In the genomic region with DNA sequence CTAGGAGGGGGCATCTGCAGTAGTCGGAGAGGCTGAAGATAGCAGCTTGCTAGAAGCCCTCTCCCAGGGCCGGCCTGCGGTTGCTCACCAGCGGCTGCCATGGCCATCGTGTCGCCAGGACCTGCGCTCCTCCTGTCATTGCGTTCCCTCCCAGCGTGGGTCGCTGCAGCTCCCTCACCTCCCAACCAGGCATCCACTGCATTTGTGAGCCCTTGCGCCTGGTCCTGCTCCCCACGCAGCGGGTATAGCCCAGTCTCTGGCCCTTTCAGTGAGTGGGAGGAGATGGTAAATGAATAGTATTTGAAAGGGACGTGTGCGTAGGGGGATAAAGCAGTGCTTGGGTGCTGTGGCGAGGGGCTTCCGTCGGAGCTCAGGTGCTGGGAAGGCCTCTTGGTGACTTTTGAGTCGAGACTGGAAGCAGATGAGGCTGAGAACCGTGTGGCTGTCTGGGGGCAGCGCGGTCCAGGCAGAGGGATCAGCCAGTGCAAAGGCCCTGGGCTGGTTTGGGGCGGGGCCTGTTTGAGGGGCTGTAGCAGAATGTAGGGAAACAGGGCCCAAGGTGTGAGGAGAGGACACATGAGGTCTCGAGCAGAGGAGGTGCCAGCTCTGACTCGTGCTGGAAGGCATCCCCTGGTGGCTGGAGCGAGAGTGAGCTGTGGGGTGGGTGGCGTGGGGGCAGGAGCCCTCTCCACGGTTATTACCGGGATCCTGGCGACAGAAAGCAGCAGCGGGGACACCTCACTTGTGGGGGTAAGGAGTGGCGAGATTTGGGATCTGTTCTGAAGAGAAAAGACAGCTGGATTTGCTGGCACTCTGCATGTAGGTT, we compare ENCODE assay signal across 16 cellular contexts. TPM values are rescaled to one million over a fixed set of nuclear protein-coding genes. Genes with fewer than 3 reads are reported as not detected.
DNase-seq lines count a peak whose midpoint lies in the region; ATAC-seq, FAIRE-seq and TF ChIP-seq lines count a peak whose summit lies in the region.
"Had no signal": no experiment of that assay in that cellular context is flagged by ENCODE, and none has a peak within 500 bp of the region (broad histone marks: within the 10 kb centered on the region; RNA-seq: fewer than 3 reads in every experiment).

No MANE protein-coding gene starts in this region.

- no peak overlapping the region for H2BK5ac ChIP-seq in mesenchymal stem cell (ENCODE audit: low read depth, low read length, poor library complexity, severe bottlenecking)

- H3K4me3 ChIP-seq in HEK293 (ENCODE audit: low read depth, low read length) (no peak overlapping the region), K562 (no peak overlapping the region), mesenchymal stem cell (ENCODE audit: insufficient read depth in 1 of 2, low read depth in 1 of 2, low read length in 2 of 2) (no peak overlapping the region), tibial artery (no peak overlapping the region), OCI-LY7 (ENCODE audit: low read depth, low read length, poor library complexity, severe bottlenecking) (no peak overlapping the region)
- H3K4me3 ChIP-seq: left lung had no signal

- TF ChIP-seq POLR2A in K562 (conservative IDR thresholded peaks at IDR 0.05): no peak

- H4K20me1 ChIP-seq in K562 (replicated peaks; ENCODE audit: control insufficient read depth, insufficient read depth, low read length): peaks cover 8% of the 10 kb centered on the region
- no peaks in the 10 kb centered on the region for H4K20me1 ChIP-seq in OCI-LY7 (ENCODE audit: insufficient read depth, low read length)

- CTCF ChIA-PET in HEK293 (lab: Yijun Ruan, JAX) (no interaction called here), K562 (lab: Yijun Ruan, JAX; ENCODE audit: low intra/inter-chr PET ratio) (no interaction called here), OCI-LY7 (lab: Charles Lee; ENCODE audit: unreplicated experiment) (no interaction called here)

- H3K36me3 ChIP-seq in HEK293 (ENCODE audit: control insufficient read depth in 2 of 2, insufficient read depth in 1 of 2, low read length in 2 of 2) (peaks cover 0 to 34% of the 10 kb centered on the region in 2 experiments; a peak in 1 of 3 replicates), K562 (ENCODE audit: control insufficient read depth, insufficient read depth, low read length) (peaks cover 41% of the 10 kb centered on the region; the same call in 2 of the 3 replicates), mesenchymal stem cell (ENCODE audit: control insufficient read depth in 1 of 2, insufficient read depth in 2 of 2, low read depth in 1 of 2, low read length in 2 of 2) (peaks cover 0 to 33% of the 10 kb centered on the region in 2 experiments), tibial artery (peaks cover 0 to 10% (median 0%) of the 10 kb centered on the region in 3 donors), OCI-LY7 (ENCODE audit: insufficient read depth, low read length) (no peaks in the 10 kb centered on the region)
- H3K36me3 ChIP-seq: left lung had no signal

- no TSS peak for BruUV-seq in K562 (replicated peaks; lab: Mats Ljungman, UMichigan)
- no TSS peak for BruUV-seq in OCI-LY7 (replicated peaks; lab: Mats Ljungman, UMichigan)

- H3K4me2 ChIP-seq in K562 (ENCODE audit: insufficient read depth, low read length) (no peak overlapping the region), mesenchymal stem cell (ENCODE audit: low read length, poor library complexity, severe bottlenecking) (no peak overlapping the region), OCI-LY7 (ENCODE audit: low read length) (no peak overlapping the region)

- no peak for TF ChIP-seq EP300 in K562 (IDR thresholded peaks at IDR 0.05; ENCODE audit: low read length)

- H2BK12ac ChIP-seq in mesenchymal stem cell (ENCODE audit: low read length in 2 of 2): no peak overlapping the region

- H3K9me3 ChIP-seq in HEK293 (ENCODE audit: control insufficient read depth, insufficient read depth, low read depth, low read length) (no peaks in the 10 kb centered on the region), K562 (replicated peaks; ENCODE audit: control insufficient read depth, insufficient read depth, low read depth, low read length) (no peaks in the 10 kb centered on the region), mesenchymal stem cell (ENCODE audit: control insufficient read depth, low read length) (no peaks in the 10 kb centered on the region), tibial artery (no peaks in the 10 kb centered on the region), OCI-LY7 (ENCODE audit: low read length) (no peaks in the 10 kb centered on the region)
- H3K9me3 ChIP-seq: left lung had no signal

- in situ Hi-C loops in K562 (cut with MboI): no loop called here

- no peak overlapping the region for H3K18ac ChIP-seq in mesenchymal stem cell (ENCODE audit: low read depth in 1 of 2, low read length in 2 of 2)

- no peak for DNase-seq in K562 (ENCODE audit: extremely low read depth in 1 of 4, low spot score in 3 of 4)
- no peak for DNase-seq in mesenchymal stem cell
- no peak for DNase-seq in tibial artery
- no peak for DNase-seq in OCI-LY7 (ENCODE audit: low spot score)
- no peak for DNase-seq in NCI-H2227 treated with DMSO at 0.1 percent for 48 hours (lab: John Stamatoyannopoulos, UW)
- DNase-seq: activated CD4-positive, alpha-beta T cell treated with anti-CD3 and anti-CD28 coated beads, Interleukin-2, amount 50 U/mL, for 48 hours; activated T-cell treated with anti-CD3 and anti-CD28 coated beads for 4 hours; cortex of kidney; left lung; MM.1S; NCI-H187; T-helper 1 cell had no signal

- H3K27ac ChIP-seq in HEK293 (ENCODE audit: extremely low read depth, low read depth, low read length): no peak overlapping the region
- no peak overlapping the region for H3K27ac ChIP-seq in K562 (ENCODE audit: extremely low read depth, low read depth, low read length)
- H3K27ac ChIP-seq in mesenchymal stem cell (ENCODE audit: low read length, poor library complexity, severe bottlenecking): no peak overlapping the region
- peak overlapping the region; percentile 85 to 98 for H3K27ac ChIP-seq in tibial artery
- no peak overlapping the region for H3K27ac ChIP-seq in OCI-LY7 (ENCODE audit: low read depth, low read length, poor library complexity, severe bottlenecking)
- H3K27ac ChIP-seq: left lung had no signal

- peaks cover 7% of the 10 kb centered on the region for H3K9me1 ChIP-seq in K562 (ENCODE audit: control insufficient read depth, insufficient read depth, low read length)

- POLR2A ChIA-PET in HEK293 (lab: Yijun Ruan, JAX) (interaction anchor here (0.6 kb wide), 1 partner anchor 30 kb away, joined by 3 read pairs; no protein-coding TSS in a partner anchor), K562 (lab: Yijun Ruan, JAX) (no interaction called here), OCI-LY7 (lab: Charles Lee) (no interaction called here)

- no peak overlapping the region for H2BK15ac ChIP-seq in mesenchymal stem cell (ENCODE audit: low read depth, poor library complexity, severe bottlenecking)

- peak overlapping the region in 1 of 2 experiments; percentile 35; a peak in 1 of 4 replicates for H3K9ac ChIP-seq in K562 (ENCODE audit: insufficient read depth in 1 of 2, low read depth in 2 of 2, low read length in 2 of 2)
- no peak overlapping the region for H3K9ac ChIP-seq in mesenchymal stem cell (ENCODE audit: low read length)

- H3K9me2 ChIP-seq in OCI-LY7 (ENCODE audit: insufficient read depth, low read length): no peaks in the 10 kb centered on the region

- 91% methylated on average over 32 of the region's 32 CpGs for WGBS in K562 (ENCODE audit: insufficient coverage, low coverage, missing lambda C conversion rate)
- 90% methylated on average over 32 of the region's 32 CpGs for whole genome bisulfite sequencing in mesenchymal stem cell

- ATAC-seq in K562 (no peak), HG03175 (IDR thresholded peaks at IDR 0.05; ENCODE audit: unreplicated experiment) (no peak)
- ATAC-seq: left lung had no signal

- peak overlapping the region; percentile 32 for H4K91ac ChIP-seq in mesenchymal stem cell (ENCODE audit: low read length)

- no peak for TF ChIP-seq RAD21 in K562 (CRISPR knock-in tag; conservative IDR thresholded peaks at IDR 0.05 in 1 of 2, IDR thresholded peaks at IDR 0.05 in 1 of 2)

- H3K4me1 ChIP-seq in HEK293 (ENCODE audit: control insufficient read depth, insufficient read depth, low read length) (no peaks in the 10 kb centered on the region), K562 (replicated peaks in 1 of 2; ENCODE audit: control insufficient read depth in 2 of 2, insufficient read depth in 2 of 2, low read length in 2 of 2) (peaks cover 8 to 35% of the 10 kb centered on the region in 2 experiments; a peak in 4 of 5 replicates), mesenchymal stem cell (ENCODE audit: control insufficient read depth, insufficient read depth, low read depth, low read length) (peaks cover 46% of the 10 kb centered on the region), tibial artery (peaks cover 15 to 96% (median 86%) of the 10 kb centered on the region in 4 donors), OCI-LY7 (ENCODE audit: insufficient read depth, low read length, poor library complexity, severe bottlenecking) (no peaks in the 10 kb centered on the region)

- intact Hi-C loops in K562 (cut with micrococcal nuclease) (no loop called here), tibial artery (cut with DNase I; ENCODE audit: low total_unique reads) (no loop called here), OCI-LY7 (cut with micrococcal nuclease; ENCODE audit: unreplicated experiment) (no loop called here)

- no peak overlapping the region for H3K23ac ChIP-seq in mesenchymal stem cell (ENCODE audit: low read length in 2 of 2)

- H3K79me2 ChIP-seq in K562 (ENCODE audit: control insufficient read depth, insufficient read depth, low read length) (peaks cover 12% of the 10 kb centered on the region), OCI-LY7 (ENCODE audit: insufficient read depth, low read depth, low read length) (no peaks in the 10 kb centered on the region)

- peak overlapping the region in 1 of 2 experiments; percentile 17 for H3K4ac ChIP-seq in mesenchymal stem cell (ENCODE audit: low read depth in 1 of 2, low read length in 2 of 2)

- H3K27me3 ChIP-seq in K562 (ENCODE audit: control insufficient read depth in 2 of 2, insufficient read depth in 2 of 2, low read length in 2 of 2) (no peaks in the 10 kb centered on the region), mesenchymal stem cell (ENCODE audit: control insufficient read depth in 1 of 2, insufficient read depth in 1 of 2, low read length in 2 of 2) (no peaks in the 10 kb centered on the region), tibial artery (no peaks in the 10 kb centered on the region)
- H3K27me3 ChIP-seq: left lung had no signal

- no peak overlapping the region for H3K14ac ChIP-seq in mesenchymal stem cell (ENCODE audit: low read length in 2 of 2)

- FAIRE-seq in K562 (lab: Jason Lieb, UNC): no peak
- FAIRE-seq: astrocyte, D721Med had no signal

- H4K8ac ChIP-seq in mesenchymal stem cell (ENCODE audit: low read length): no peak overlapping the region

- no peak for TF ChIP-seq CTCF in HEK293 (tag by site-specific recombination; IDR thresholded peaks at IDR 0.05)
- no peak for TF ChIP-seq CTCF in K562 (IDR thresholded peaks at IDR 0.05 in 2 of 3, conservative IDR thresholded peaks at IDR 0.05 in 1 of 3; ENCODE audit: insufficient read depth in 2 of 3, low read depth in 1 of 3, low read length in 3 of 3)
- peak in 1 of 2 experiments; percentile 17 for TF ChIP-seq CTCF in tibial artery (IDR thresholded peaks at IDR 0.05)
- no peak for TF ChIP-seq CTCF in OCI-LY7 (conservative IDR thresholded peaks at IDR 0.05; ENCODE audit: low read length)

- H3K79me1 ChIP-seq in mesenchymal stem cell (replicated peaks; ENCODE audit: low read length, poor library complexity, severe bottlenecking): peaks cover 55% of the 10 kb centered on the region

- peak overlapping the region; percentile 26 for H2AK5ac ChIP-seq in mesenchymal stem cell (ENCODE audit: low read length, severe bottlenecking)

- no peak overlapping the region for H2BK120ac ChIP-seq in mesenchymal stem cell (ENCODE audit: low read depth, low read length)

- H2AFZ ChIP-seq in K562 (ENCODE audit: low read depth, low read length) (no peak overlapping the region), mesenchymal stem cell (ENCODE audit: low read depth, low read length) (no peak overlapping the region), OCI-LY7 (ENCODE audit: low read length) (no peak overlapping the region)

RNA-seq across cellular contexts. Expression of a gene that starts 39.3 kb away (rescaled TPM):
- total RNA-seq in K562 (2011; cell fraction: chromatin; rRNA removed; ENCODE audit: low replicate concordance): 28.3 and 69.8 TPM in 2 replicates
- total RNA-seq in K562 (2011; cell fraction: nucleolus; rRNA removed): 63.7 and 66.6 TPM in 2 replicates
- 37.9 and 42.2 TPM in 2 replicates for total RNA-seq in K562 (2011; cell fraction: nucleoplasm; rRNA removed)
- total RNA-seq in K562 (2014; rRNA removed) (14.9 and 23.8 TPM in 2 replicates), K562 (2014; rRNA removed; fragmentation: Illumina TruSeq; extraction: Trizol) (2.1 and 3.1 TPM in 2 replicates), K562 (2015; rRNA removed; fragmentation: Illumina TruSeq; extraction: Trizol) (13.6 and 15.3 TPM in 2 replicates), K562 (2021) (43.1 and 44.2 TPM in 2 replicates), OCI-LY7 (2022) (0.26 TPM in 1 of 2 replicates, not detected in the other)
- polyA plus RNA-seq in K562 (2011; rRNA removed) (5.1 and 11.0 TPM in 2 replicates), K562 (2014; fragmentation: Illumina TruSeq; extraction: Trizol) (13.5 and 28.2 TPM in 2 replicates), K562 (2014; fragmentation: Nextera tagmentation; extraction: Ambion mirVana) (under 1 TPM; 0.48 to 0.63 TPM), K562 (2014; rRNA removed) (16.1 and 17.6 TPM in 2 replicates)
- polyA plus RNA-seq in K562 (2011; cell fraction: cytosol; rRNA removed): 9.1 and 15.7 TPM in 2 replicates
- polyA plus RNA-seq in K562 (2011; cell fraction: nucleus; rRNA removed): 16.9 and 36.4 TPM in 2 replicates
- polyA plus RNA-seq in K562 (2012): 24.9 and 36.3 TPM in 2 replicates
- 7.7 and 11.3 TPM in 2 replicates for polyA minus RNA-seq in K562 (2011; rRNA and poly(A)+ RNA removed)
- polyA minus RNA-seq in K562 (2011; cell fraction: cytosol; rRNA and poly(A)+ RNA removed): 21.3 and 34.5 TPM in 2 replicates
- 24.4 and 27.9 TPM in 2 replicates for polyA minus RNA-seq in K562 (2011; cell fraction: nucleus; rRNA and poly(A)+ RNA removed)
- 46.4 TPM for polyA plus RNA-seq in mesenchymal stem cell (2013, experiment 1 of 2)
- 41.4 TPM for polyA plus RNA-seq in mesenchymal stem cell (2013, experiment 2 of 2)
- total RNA-seq in OCI-LY7 (2014; rRNA removed; shearing (Covaris generic)): 0.59 and 0.60 TPM in 2 replicates

Comparison
In these comparisons a context has a peak if more than half of its experiments do, and no peak if none do; other contexts are left out.
1. H3K27ac ChIP-seq: peak in tibial artery (2 of 2); none in HEK293 (single experiment), K562 (single experiment), mesenchymal stem cell (single experiment) and OCI-LY7 (single experiment).